15 cellular contexts compared by ENCODE assay signal in the genomic region with DNA sequence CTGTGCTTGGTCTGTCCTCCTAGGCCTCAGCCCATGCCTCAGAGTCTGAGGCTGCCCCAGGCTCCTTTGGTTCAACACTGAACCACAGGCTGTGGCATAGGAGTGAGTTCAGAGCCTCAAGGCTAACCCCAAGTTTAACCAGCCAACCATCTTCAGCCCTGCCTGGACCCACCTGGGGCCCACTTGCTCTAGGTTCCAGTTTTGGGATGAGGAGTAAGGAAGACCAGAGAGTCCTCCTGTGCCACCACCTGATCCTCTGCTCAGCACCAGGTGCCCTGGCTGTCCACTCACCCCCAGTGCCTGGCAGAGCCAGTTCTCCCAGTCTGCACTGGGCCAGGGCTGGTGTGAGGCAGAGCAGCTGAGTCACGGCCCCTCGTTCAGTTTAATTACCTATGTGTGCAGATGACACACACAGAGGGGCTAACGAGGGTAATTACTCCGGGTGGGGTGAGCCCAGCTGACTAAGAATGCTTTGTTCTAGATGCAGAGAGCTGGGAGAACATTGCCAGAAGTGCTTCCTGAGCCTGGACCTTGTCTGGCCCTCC. TPM values are rescaled to one million over a fixed set of nuclear protein-coding genes. Genes with fewer than 3 reads are reported as not detected.
DNase-seq lines count a peak whose midpoint lies in the region; ATAC-seq and TF ChIP-seq lines count a peak whose summit lies in the region.
"Had no signal": no experiment of that assay in that cellular context is flagged by ENCODE, and none has a peak within 500 bp of the region (broad histone marks: within the 10 kb centered on the region; RNA-seq: fewer than 3 reads in every experiment).

No MANE protein-coding gene starts in this region.

- H3K4me1 Mint-ChIP-seq in stimulated activated memory B cell treated with anti-CD40 and anti-IgM and Interleukin-4, amounts not matched to agents 10 μg/mL and 1 μg/mL and 100 μg/mL, for 72 hours, result peaks cover 24% of the 10 kb centered on the region

- H3K9me3 Mint-ChIP-seq in stimulated activated memory B cell treated with anti-CD40 and anti-IgM and Interleukin-4, amounts not matched to agents 10 μg/mL and 1 μg/mL and 100 μg/mL, for 72 hours, result no peaks in the 10 kb centered on the region
- H3K9me3 Mint-ChIP-seq: IgD-negative memory B cell had no signal

- ATAC-seq in RWPE2 (ENCODE audit: low read depth) (peak; percentile 67), left lobe of liver (no peak), GM21360 (IDR thresholded peaks at IDR 0.05; ENCODE audit: unreplicated experiment) (no peak)
- no peak for ATAC-seq in stimulated activated memory B cell treated with anti-CD40 and anti-IgM and Interleukin-4, amounts not matched to agents 10 μg/mL and 1 μg/mL and 100 μg/mL, for 72 hours

- no peak overlapping the region for H3K4me3 ChIP-seq in RWPE2 (ENCODE audit: severe bottlenecking)
- H3K4me3 ChIP-seq: BLaER1, uterus had no signal

- H3K36me3 ChIP-seq in RWPE2 (ENCODE audit: low read depth), result no peaks in the 10 kb centered on the region
- H3K36me3 ChIP-seq: BLaER1, uterus had no signal

- TF ChIP-seq CTCF in RWPE2 (IDR thresholded peaks at IDR 0.05; ENCODE audit: poor library complexity, severe bottlenecking), result no peak

- H3K4me1 ChIP-seq in RWPE2 (ENCODE audit: insufficient read depth, poor library complexity, severe bottlenecking), result no peaks in the 10 kb centered on the region
- H3K4me1 ChIP-seq: BLaER1, uterus had no signal

- H3K27me3 ChIP-seq in RWPE2 (ENCODE audit: insufficient read depth, poor library complexity, severe bottlenecking), result no peaks in the 10 kb centered on the region
- H3K27me3 ChIP-seq: BLaER1, uterus had no signal

- H3K9me3 ChIP-seq in RWPE2 (ENCODE audit: severe bottlenecking), result no peaks in the 10 kb centered on the region
- H3K9me3 ChIP-seq: BLaER1, uterus had no signal

- no peak overlapping the region for H3K4me3 Mint-ChIP-seq in stimulated activated memory B cell treated with anti-CD40 and anti-IgM and Interleukin-4, amounts not matched to agents 10 μg/mL and 1 μg/mL and 100 μg/mL, for 72 hours
- H3K4me3 Mint-ChIP-seq: IgD-negative memory B cell had no signal

- peak; percentile 5 for DNase-seq in AG20443 (ENCODE audit: low spot score)
- DNase-seq in DMS53 (lab: John Stamatoyannopoulos, UW), result peak; percentile 84
- DNase-seq in RWPE2 (ENCODE audit: low spot score), result peak; percentile 38
- DNase-seq in left lobe of liver (ENCODE audit: low spot score), result peak; percentile 41
- DNase-seq in activated effector memory CD4-positive, alpha-beta T cell treated with Interleukin-2 at 50 U/mL for 16 hours, result no peak
- DNase-seq: activated T-cell treated with anti-CD3 and anti-CD28 coated beads for 4 hours; cerebellar nuclear complex; NCI-H187; NK-92 treated with Interleukin-12 subunit alpha and Interleukin-12 subunit beta, amount 100 ng/mL, for 24 hours; uterus had no signal

- no peak overlapping the region for H3K27ac Mint-ChIP-seq in stimulated activated memory B cell treated with anti-CD40 and anti-IgM and Interleukin-4, amounts not matched to agents 10 μg/mL and 1 μg/mL and 100 μg/mL, for 72 hours

- no peak overlapping the region for H3K27ac ChIP-seq in RWPE2 (ENCODE audit: poor library complexity, severe bottlenecking)
- H3K27ac ChIP-seq: BLaER1, uterus had no signal

- H3K36me3 Mint-ChIP-seq in stimulated activated memory B cell treated with anti-CD40 and anti-IgM and Interleukin-4, amounts not matched to agents 10 μg/mL and 1 μg/mL and 100 μg/mL, for 72 hours, result peaks cover 9% of the 10 kb centered on the region

- H3K27me3 Mint-ChIP-seq in stimulated activated memory B cell treated with anti-CD40 and anti-IgM and Interleukin-4, amounts not matched to agents 10 μg/mL and 1 μg/mL and 100 μg/mL, for 72 hours, result no peaks in the 10 kb centered on the region

RNA-seq across cellular contexts. Expression of a gene that starts 12.0 kb away (rescaled TPM):
- total RNA-seq in left lobe of liver, result 0.15 TPM
- total RNA-seq: pulmonary artery endothelial cell had no signal

RNA-seq across cellular contexts. Expression of a gene that starts 45.0 kb away (rescaled TPM):
- total RNA-seq in left lobe of liver, result 7.8 TPM
